8 cellular contexts compared by ENCODE assay signal in the genomic region with DNA sequence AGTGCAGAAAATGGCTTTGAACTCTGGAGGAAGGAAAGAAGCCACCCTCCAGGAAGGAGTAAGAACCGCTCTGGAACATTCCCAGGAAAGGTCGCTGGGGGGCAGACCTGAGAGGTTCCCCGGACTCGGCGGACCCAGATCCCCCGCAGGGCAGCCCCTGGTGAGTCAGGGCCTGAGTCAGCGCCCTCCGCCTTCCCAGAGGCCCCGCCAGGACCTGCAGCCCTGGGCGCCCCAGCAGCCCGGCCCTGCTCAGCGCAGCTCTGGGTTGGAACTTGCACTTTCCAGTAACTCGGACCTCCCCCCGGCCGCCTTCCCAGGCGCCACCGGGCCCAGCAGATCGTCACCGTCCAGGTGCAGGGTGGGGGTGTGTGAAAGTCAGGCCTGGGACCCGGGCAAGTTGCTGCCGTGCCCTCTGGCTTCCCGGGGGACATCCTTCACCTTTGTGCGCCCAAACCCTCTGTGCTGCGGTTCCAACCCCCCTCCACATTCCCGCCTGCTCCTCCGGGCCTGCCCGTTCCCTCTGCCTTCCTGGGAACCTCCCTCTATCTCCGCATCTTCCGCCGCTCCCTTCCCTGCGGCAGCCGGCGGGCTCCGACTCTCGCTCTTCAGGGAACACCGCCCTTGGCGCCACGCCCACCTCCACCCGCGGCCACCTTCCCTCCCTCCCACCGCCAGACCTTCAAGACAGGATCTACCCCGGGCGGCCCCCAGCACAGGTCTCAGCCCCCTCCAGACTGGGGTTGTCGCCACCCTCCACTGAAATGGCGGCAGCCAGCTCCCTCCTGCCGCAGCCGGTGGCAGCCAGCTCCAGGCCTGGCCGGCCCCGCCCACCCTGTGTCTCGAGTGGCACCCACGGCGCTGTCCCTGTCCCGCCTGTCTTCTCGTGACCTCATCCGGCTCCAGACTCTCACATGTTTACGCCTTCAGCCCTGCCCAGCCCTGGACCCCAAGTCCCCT. TPM values are rescaled to one million over a fixed set of nuclear protein-coding genes. Genes with fewer than 3 reads are reported as not detected.
DNase-seq lines count a peak whose midpoint lies in the region; ATAC-seq and TF ChIP-seq lines count a peak whose summit lies in the region.

No MANE protein-coding gene starts in this region.

- H3K9me3 Mint-ChIP-seq in activated naive CD4-positive, alpha-beta T cell treated with anti-CD3 and anti-CD28 coated beads, Interleukin-2, amount 50 U/mL, for 72 hours: no peaks in the 10 kb centered on the region

- POLR2A ChIA-PET in SK-N-SH (lab: Yijun Ruan, JAX): interaction anchor here (0.6 to 4.1 kb wide), 13 partner anchors 13 to 103 kb away, joined by 3 to 26 read pairs (median 5); no protein-coding TSS in a partner anchor

- WGBS in SK-N-SH (ENCODE audit: low lambda C conversion rate): 3% methylated on average over 31 of the region's 56 CpGs
- 1 to 2% methylated on average over 31 to 56 of the region's 56 CpGs for WGBS in testis, 2 donors

- TF ChIP-seq EP300 in SK-N-SH (IDR thresholded peaks at IDR 0.05; ENCODE audit: borderline replicate concordance in 1 of 2, low read depth in 1 of 2, low read length in 1 of 2): peak in 1 of 2 experiments; percentile 87; a peak in 2 of 4 replicates

- peak overlapping the region; percentile 68 to 83 for H3K27ac Mint-ChIP-seq in activated naive CD4-positive, alpha-beta T cell treated with anti-CD3 and anti-CD28 coated beads, Interleukin-2, amount 50 U/mL, for 72 hours

- peak overlapping the region; percentile 89 for H3K4me2 ChIP-seq in Loucy (ENCODE audit: low read depth, low read length, poor library complexity, severe bottlenecking)
- peak overlapping the region; percentile 88 for H3K4me2 ChIP-seq in SK-N-SH
- H3K4me2 ChIP-seq in osteoblast (ENCODE audit: insufficient read depth, low read length): peak overlapping the region; percentile 94

- peak; percentile 12 for TF ChIP-seq POLR2A in testis (IDR thresholded peaks at IDR 0.05)

- no peaks in the 10 kb centered on the region for H3K36me3 Mint-ChIP-seq in activated naive CD4-positive, alpha-beta T cell treated with anti-CD3 and anti-CD28 coated beads, Interleukin-2, amount 50 U/mL, for 72 hours

- H3F3A ChIP-seq in Loucy (ENCODE audit: low read depth) (peaks cover 4% of the 10 kb centered on the region; the same call in 1 of the 2 replicates), SK-N-SH (replicated peaks; ENCODE audit: insufficient read depth) (peaks cover 37% of the 10 kb centered on the region)

- TF ChIP-seq RAD21 in SK-N-SH (IDR thresholded peaks at IDR 0.05; ENCODE audit: low read length): peak; percentile 70

- H4K20me1 ChIP-seq in Loucy (ENCODE audit: insufficient read depth, low read length, poor library complexity, severe bottlenecking): no peaks in the 10 kb centered on the region
- no peaks in the 10 kb centered on the region for H4K20me1 ChIP-seq in SK-N-SH (ENCODE audit: insufficient read depth)
- no peaks in the 10 kb centered on the region for H4K20me1 ChIP-seq in osteoblast (ENCODE audit: insufficient read depth, low read length)

- peak; percentile 100 for ATAC-seq in activated naive CD4-positive, alpha-beta T cell treated with anti-CD3 and anti-CD28 coated beads, Interleukin-2, amount 50 U/mL, for 72 hours

- H3K4me3 ChIP-seq in Loucy (ENCODE audit: low read length, poor library complexity, severe bottlenecking): peak overlapping the region; percentile 76
- peak overlapping the region; percentile 64 to 76 for H3K4me3 ChIP-seq in SK-N-SH (ENCODE audit: low read depth in 2 of 2, low read length in 1 of 2)
- H3K4me3 ChIP-seq in osteoblast (ENCODE audit: insufficient read depth, low read length): peak overlapping the region; percentile 80
- peak overlapping the region; percentile 56 to 77 for H3K4me3 ChIP-seq in testis

- intact Hi-C loops in testis (cut with DNase I; ENCODE audit: low total_unique reads): no loop called here

- no peaks in the 10 kb centered on the region for H3K36me3 ChIP-seq in ES-I3 (ENCODE audit: insufficient read depth, low read length)
- no peaks in the 10 kb centered on the region for H3K36me3 ChIP-seq in Loucy (ENCODE audit: insufficient read depth, low read length)
- no peaks in the 10 kb centered on the region for H3K36me3 ChIP-seq in SK-N-SH (replicated peaks in 1 of 2; ENCODE audit: control insufficient read depth in 1 of 2, insufficient read depth in 2 of 2, low read length in 1 of 2)
- H3K36me3 ChIP-seq in osteoblast (ENCODE audit: insufficient read depth, low read length): no peaks in the 10 kb centered on the region
- H3K36me3 ChIP-seq in testis (ENCODE audit: low read depth, missing control alignments): no peaks in the 10 kb centered on the region

- H3K9me3 ChIP-seq in ES-I3 (ENCODE audit: control insufficient read depth, insufficient read depth, low read length) (no peaks in the 10 kb centered on the region), Loucy (ENCODE audit: insufficient read depth, low read depth, low read length) (no peaks in the 10 kb centered on the region), SK-N-SH (no peaks in the 10 kb centered on the region), osteoblast (ENCODE audit: low read depth, low read length) (peaks cover 4% of the 10 kb centered on the region), testis (no peaks in the 10 kb centered on the region)

- peak; percentile 89 for DNase-seq in GOT3 (lab: John Stamatoyannopoulos, UW)
- DNase-seq in SK-N-SH: peak; percentile 96
- DNase-seq in activated naive CD4-positive, alpha-beta T cell treated with anti-CD3 and anti-CD28 coated beads, Interleukin-2, amount 50 U/mL, for 72 hours (ENCODE audit: low spot score in 2 of 2): peak; percentile 88 to 94
- DNase-seq in glomerular visceral epithelial cell (ENCODE audit: extremely low spot score): peak; percentile 97
- peak; percentile 99 for DNase-seq in osteoblast (ENCODE audit: insufficient read length, low spot score, missing footprints)
- DNase-seq in testis: peak; percentile 94

- H3K4me1 ChIP-seq in ES-I3 (ENCODE audit: insufficient read depth, low read length): peaks cover 3% of the 10 kb centered on the region; the same call in 1 of the 2 replicates
- peaks cover 32% of the 10 kb centered on the region for H3K4me1 ChIP-seq in Loucy (ENCODE audit: insufficient read depth, low read length, poor library complexity, severe bottlenecking)
- peaks cover 23 to 47% of the 10 kb centered on the region in 2 experiments for H3K4me1 ChIP-seq in SK-N-SH (ENCODE audit: control insufficient read depth in 1 of 2, insufficient read depth in 2 of 2, low read depth in 1 of 2, low read length in 1 of 2)
- H3K4me1 ChIP-seq in osteoblast (ENCODE audit: insufficient read depth, low read length): peaks cover 29% of the 10 kb centered on the region
- peaks cover 23% of the 10 kb centered on the region for H3K4me1 ChIP-seq in testis

- peaks cover 16% of the 10 kb centered on the region for H3K79me2 ChIP-seq in Loucy (ENCODE audit: insufficient read depth, low read length)
- peaks cover 32% of the 10 kb centered on the region for H3K79me2 ChIP-seq in SK-N-SH (ENCODE audit: insufficient read depth)
- H3K79me2 ChIP-seq in osteoblast (ENCODE audit: insufficient read depth, low read length): peaks cover 31% of the 10 kb centered on the region

- H3K27ac ChIP-seq in SK-N-SH (ENCODE audit: low read depth in 2 of 2, low read length in 1 of 2) (peak overlapping the region; percentile 98 to 99), osteoblast (ENCODE audit: low read depth, low read length) (peak overlapping the region; percentile 97), testis (peak overlapping the region; percentile 94 to 98)

- CTCF ChIA-PET in SK-N-SH (lab: Yijun Ruan, JAX): interaction anchor here (0.6 to 5.9 kb wide), 33 partner anchors 8 to 574 kb away, joined by 3 to 41 read pairs (median 4); no protein-coding TSS in a partner anchor

- peak; percentile 75 for TF ChIP-seq CTCF in Loucy (conservative IDR thresholded peaks at IDR 0.05; ENCODE audit: low read length)
- TF ChIP-seq CTCF in SK-N-SH (IDR thresholded peaks at IDR 0.05): peak; percentile 72
- TF ChIP-seq CTCF in osteoblast (IDR thresholded peaks at IDR 0.05; ENCODE audit: extremely low read depth, low read depth, low read length): peak; percentile 73
- peak; percentile 52 to 64 (median 53) for TF ChIP-seq CTCF in testis (IDR thresholded peaks at IDR 0.05)

- H3K9ac ChIP-seq in ES-I3 (ENCODE audit: low read depth, low read length) (peak overlapping the region; percentile 51), Loucy (ENCODE audit: low read depth, low read length, poor library complexity, severe bottlenecking) (peak overlapping the region; percentile 96), SK-N-SH (peak overlapping the region; percentile 97)

- H2AFZ ChIP-seq in Loucy (ENCODE audit: low read length) (peak overlapping the region; percentile 86), SK-N-SH (ENCODE audit: low read depth) (peak overlapping the region; percentile 19; the same call in 1 of the 2 replicates), osteoblast (ENCODE audit: low read length) (peak overlapping the region; percentile 84)

- H3K27me3 ChIP-seq in Loucy (ENCODE audit: insufficient read depth, low read length, poor library complexity, severe bottlenecking) (no peaks in the 10 kb centered on the region), SK-N-SH (ENCODE audit: insufficient read depth) (no peaks in the 10 kb centered on the region), osteoblast (ENCODE audit: insufficient read depth, low read length) (no peaks in the 10 kb centered on the region), testis (no peaks in the 10 kb centered on the region)

- H3K9me2 ChIP-seq in Loucy (replicated peaks; ENCODE audit: low read depth, low read length) (no peaks in the 10 kb centered on the region), SK-N-SH (no peaks in the 10 kb centered on the region)

TF ChIP-seq in SK-N-SH, 30 proteins besides CTCF, POLR2A, EP300 and RAD21 (continues in another document):
- 0 out of 2 replicates have a peak, but pooled peaks have one; percentile 43 for TF ChIP-seq TEAD4 (IDR thresholded peaks at IDR 0.05; ENCODE audit: borderline replicate concordance, insufficient read depth)
- peak; percentile 17; the same call in 1 of the 2 replicates for TF ChIP-seq FOXJ3 (CRISPR knock-in tag; IDR thresholded peaks at IDR 0.05)
- TF ChIP-seq TAF1 (IDR thresholded peaks at IDR 0.05; ENCODE audit: borderline replicate concordance, low read depth, low read length): peak; percentile 71; the same call in 1 of the 2 replicates
- no peak for TF ChIP-seq EZH2phosphoT487 (IDR thresholded peaks at IDR 0.05; ENCODE audit: borderline replicate concordance, low read depth)

RNA-seq across cellular contexts. Expression of a gene that starts 36.8 kb away (rescaled TPM):
- polyA plus RNA-seq in SK-N-SH (2012; rRNA removed) (0.13 TPM in 1 of 2 replicates, not detected in the other), testis (ENCODE audit: insufficient read depth, low read depth, low replicate concordance) (0.65 TPM)
- 0.01 and 0.20 TPM in 2 replicates for polyA plus RNA-seq in SK-N-SH (2012; cell fraction: cytosol; rRNA removed)
- polyA plus RNA-seq in SK-N-SH (2012; cell fraction: nucleus; rRNA removed): 0.08 TPM in 2 replicates
- total RNA-seq in activated naive CD4-positive, alpha-beta T cell treated with anti-CD3 and anti-CD28 coated beads, Interleukin-2, amount 50 U/mL, for 72 hours: under 1 TPM in 1 of 2 donors, not detected in 1; 0.05 TPM
- total RNA-seq in osteoblast (0.59 TPM in 1 of 2 replicates, not detected in the other), testis (1 to 10 TPM; 1.3 to 1.9 TPM)

Comparison
In these comparisons a context has a peak if more than half of its experiments do, and no peak if none do; other contexts are left out.
1. Peak in every context shown above with its lines: DNase-seq, ATAC-seq, H3K4me3 ChIP-seq and H3K27ac ChIP-seq.
2. H2AFZ ChIP-seq: peak in every context shown above with its lines; median percentile 86 in Loucy; 84 in osteoblast; 19 in SK-N-SH.